In the genomic region with DNA sequence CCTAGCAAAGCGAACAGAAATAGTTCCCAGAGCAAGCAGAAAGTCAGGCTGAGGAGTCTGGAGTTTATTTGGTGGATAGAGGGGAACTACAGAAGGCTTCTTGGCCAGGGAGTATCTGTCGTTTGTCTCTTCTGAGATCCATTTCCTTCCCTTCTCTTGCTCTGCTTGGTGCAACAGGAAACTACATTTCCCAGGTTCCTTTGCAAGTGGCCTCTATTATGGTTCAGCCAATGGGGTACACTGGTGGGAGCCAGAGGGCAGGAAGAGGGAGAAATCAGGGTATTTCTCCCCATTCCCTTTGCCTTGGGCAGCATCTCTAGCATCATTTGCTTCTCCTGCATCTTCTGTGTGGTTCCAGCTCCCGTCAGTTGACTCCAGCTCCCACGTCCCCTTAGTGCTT, we compare ENCODE assay signal across 14 cellular contexts.
DNase-seq lines count a peak whose midpoint lies in the region; ATAC-seq, FAIRE-seq and TF ChIP-seq lines count a peak whose summit lies in the region.
"Had no signal": no experiment of that assay in that cellular context is flagged by ENCODE, and none has a peak within 500 bp of the region (broad histone marks: within the 10 kb centered on the region; RNA-seq: fewer than 3 reads in every experiment).

No MANE protein-coding gene starts in this region.

- H3K9ac ChIP-seq in OCI-LY3 (ENCODE audit: low read length) = no peak overlapping the region

- H3K27ac ChIP-seq in OCI-LY3 (ENCODE audit: low read length) = no peak overlapping the region
- H3K27ac ChIP-seq in epithelial cell of prostate = peak overlapping the region; percentile 49
- H3K27ac ChIP-seq: upper lobe of right lung had no signal

- peak overlapping the region; percentile 20; the same call in 1 of the 2 replicates for H3K4me2 ChIP-seq in OCI-LY3 (ENCODE audit: low read length)

- no peaks in the 10 kb centered on the region for H4K20me1 ChIP-seq in OCI-LY3 (ENCODE audit: insufficient read depth, low read length)

- H3K9me3 ChIP-seq in OCI-LY3 (ENCODE audit: insufficient read depth, low read length) = no peaks in the 10 kb centered on the region
- H3K9me3 ChIP-seq: upper lobe of right lung had no signal

- no peaks in the 10 kb centered on the region for H3K4me1 ChIP-seq in OCI-LY3 (ENCODE audit: low read length)
- H3K4me1 ChIP-seq: upper lobe of right lung had no signal

- FAIRE-seq in GM19239 (lab: Jason Lieb, UNC) = peak; percentile 83
- FAIRE-seq: A204.1, D721Med had no signal

- ATAC-seq in HG03442 (IDR thresholded peaks at IDR 0.05; ENCODE audit: unreplicated experiment) = no peak
- ATAC-seq: upper lobe of right lung had no signal

- H3K79me2 ChIP-seq in OCI-LY3 (ENCODE audit: low read length) = no peaks in the 10 kb centered on the region

- peak overlapping the region; percentile 81; the same call in 1 of the 2 replicates for H2AFZ ChIP-seq in OCI-LY3 (ENCODE audit: low read depth, low read length)

- DNase-seq in NCI-H146 (lab: John Stamatoyannopoulos, UW) = peak; percentile 2
- DNase-seq in NCI-H146 treated with DMSO at 0.1 percent for 48 hours (lab: John Stamatoyannopoulos, UW; ENCODE audit: unreplicated experiment) = no peak
- no peak for DNase-seq in GM19239 (ENCODE audit: insufficient read length, low spot score)
- no peak for DNase-seq in epithelial cell of prostate (ENCODE audit: low read depth, low spot score)
- no peak for DNase-seq in NCI-H345 (lab: John Stamatoyannopoulos, UW)
- DNase-seq in stimulated activated CD4-positive, alpha-beta T cell treated with anti-CD3 and anti-CD28 coated beads, Interleukin-2, amount 100 ng/mL, for 24 hours = no peak
- DNase-seq: activated CD4-positive, alpha-beta memory T cell treated with anti-CD3 and anti-CD28 coated beads, Interleukin-2, amount 10 ng/mL, durations not matched to agents 7 days and 5 days; kidney glomerular epithelial cell; NCI-H1694; upper lobe of right lung had no signal

- H3K4me3 ChIP-seq in OCI-LY3 (ENCODE audit: low read length) = no peak overlapping the region
- H3K4me3 ChIP-seq: upper lobe of right lung had no signal

- no peak for TF ChIP-seq CTCF in OCI-LY3 (IDR thresholded peaks at IDR 0.05; ENCODE audit: low read depth, low read length)

- no peaks in the 10 kb centered on the region for H3K36me3 ChIP-seq in OCI-LY3 (replicated peaks; ENCODE audit: low read depth, low read length)
- H3K36me3 ChIP-seq: upper lobe of right lung had no signal

- H3K27me3 ChIP-seq in OCI-LY3 (ENCODE audit: low read depth, low read length) = no peaks in the 10 kb centered on the region
- H3K27me3 ChIP-seq: upper lobe of right lung had no signal
